ENCODE assay signal across 1 cellular context in genomic region chr17:45428954-45429337, GRCh38.
TF ChIP-seq lines count a peak whose summit lies in the region.

No MANE protein-coding gene starts in this region.

TF ChIP-seq in WTC11, 78 proteins besides CTCF, POLR2A, EP300 and RAD21 (continued from another document):
- TF ChIP-seq E2F4 (CRISPR knock-in tag; IDR thresholded peaks at IDR 0.05; ENCODE audit: borderline replicate concordance, low read depth) (no peak), SOX15 (CRISPR knock-in tag; IDR thresholded peaks at IDR 0.05) (no peak)
